In the genomic region with DNA sequence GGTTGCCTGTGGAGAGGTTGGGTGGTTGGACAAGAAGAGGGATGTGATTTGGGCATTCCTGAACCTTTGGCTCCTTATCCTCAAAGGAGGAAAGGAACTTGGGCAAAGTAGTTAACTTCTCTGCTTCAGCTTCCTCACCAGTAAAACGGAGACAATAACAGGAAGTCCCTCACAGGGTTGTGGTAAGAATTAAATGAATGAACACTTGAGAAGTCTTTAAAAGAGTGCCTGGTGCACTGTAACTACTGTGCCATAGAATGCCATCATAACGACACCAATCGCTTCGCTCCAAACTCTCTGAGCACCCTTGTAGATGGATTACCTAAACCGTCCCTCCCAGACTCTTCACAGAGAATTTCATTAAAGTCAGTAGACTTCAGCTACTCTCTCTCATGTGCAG, we compare ENCODE assay signal across 16 cellular contexts. TPM values are rescaled to one million over a fixed set of nuclear protein-coding genes. Genes with fewer than 3 reads are reported as not detected.
DNase-seq lines count a peak whose midpoint lies in the region; ATAC-seq, FAIRE-seq and TF ChIP-seq lines count a peak whose summit lies in the region.
"Had no signal": no experiment of that assay in that cellular context is flagged by ENCODE, and none has a peak within 500 bp of the region (broad histone marks: within the 10 kb centered on the region; RNA-seq: fewer than 3 reads in every experiment).

No MANE protein-coding gene starts in this region.

- in situ Hi-C loops in KBM-7 (cut with MboI; ENCODE audit: low pct_unique_long_range_greater_than_20kb, low sequenced_read_pairs) = no loop called here

- H3K36me3 Mint-ChIP-seq in astrocyte (ENCODE audit: low read depth, unreplicated experiment) = no peaks in the 10 kb centered on the region

- DNase-seq in CD1c-positive myeloid dendritic cell (ENCODE audit: extremely low spot score) (peak; percentile 5), GM18507 (ENCODE audit: extremely low spot score, insufficient read length, low read depth) (no peak), KBM-7 (peak; percentile 64), astrocyte (ENCODE audit: low read depth) (no peak), amygdala (lab: John Stamatoyannopoulos, UW) (no peak), psoas muscle (no peak), SK-N-SH (no peak)
- DNase-seq: erythroblast, hypothalamus had no signal

- no peaks in the 10 kb centered on the region for H3K79me2 ChIP-seq in astrocyte (ENCODE audit: insufficient read depth, low read length)
- H3K79me2 ChIP-seq in SK-N-SH (ENCODE audit: insufficient read depth) = no peaks in the 10 kb centered on the region
- H3K79me2 ChIP-seq: parathyroid adenoma had no signal

- H3K9ac ChIP-seq in astrocyte (ENCODE audit: low read length) (no peak overlapping the region), SK-N-SH (no peak overlapping the region)
- H3K9ac ChIP-seq: parathyroid adenoma had no signal

- no peak for TF ChIP-seq RAD21 in SK-N-SH (IDR thresholded peaks at IDR 0.05; ENCODE audit: low read length)

- H3K36me3 ChIP-seq in astrocyte (ENCODE audit: insufficient read depth, low read length) (no peaks in the 10 kb centered on the region), psoas muscle (ENCODE audit: insufficient read depth in 1 of 2, low read depth in 1 of 2) (no peaks in the 10 kb centered on the region), SK-N-SH (replicated peaks in 1 of 2; ENCODE audit: control insufficient read depth in 1 of 2, insufficient read depth in 2 of 2, low read length in 1 of 2) (peaks cover 0 to 5% of the 10 kb centered on the region in 2 experiments)

- no peaks in the 10 kb centered on the region for H3K27me3 Mint-ChIP-seq in astrocyte (ENCODE audit: low read depth, unreplicated experiment)

- H3K27ac Mint-ChIP-seq in astrocyte (ENCODE audit: unreplicated experiment) = no peak overlapping the region

- H3K4me1 ChIP-seq in astrocyte (ENCODE audit: insufficient read depth, low read length) = no peaks in the 10 kb centered on the region
- H3K4me1 ChIP-seq in psoas muscle = no peaks in the 10 kb centered on the region
- no peaks in the 10 kb centered on the region for H3K4me1 ChIP-seq in SK-N-SH (ENCODE audit: control insufficient read depth in 1 of 2, insufficient read depth in 2 of 2, low read depth in 1 of 2, low read length in 1 of 2)
- H3K4me1 ChIP-seq: parathyroid adenoma had no signal

- WGBS in psoas muscle, 3 donors = 70 to 86% (median 80%) methylated on average over 5 of the region's 5 CpGs
- WGBS in SK-N-SH (ENCODE audit: low lambda C conversion rate) = 67% methylated on average over 5 of the region's 5 CpGs

- no peaks in the 10 kb centered on the region for H3K4me1 Mint-ChIP-seq in astrocyte (ENCODE audit: low read depth, unreplicated experiment)

- POLR2A ChIA-PET in SK-N-SH (lab: Yijun Ruan, JAX) = no interaction called here

- TF ChIP-seq CTCF in astrocyte (IDR thresholded peaks at IDR 0.05; ENCODE audit: insufficient read depth, low read depth, low read length) (no peak), psoas muscle (IDR thresholded peaks at IDR 0.05) (no peak), SK-N-SH (IDR thresholded peaks at IDR 0.05) (no peak)

- H3K4me3 ChIP-seq in astrocyte (ENCODE audit: insufficient read depth, low read depth, low read length) = no peak overlapping the region
- H3K4me3 ChIP-seq in psoas muscle = no peak overlapping the region
- no peak overlapping the region for H3K4me3 ChIP-seq in SK-N-SH (ENCODE audit: low read depth in 2 of 2, low read length in 1 of 2)
- H3K4me3 ChIP-seq: lung had no signal

- intact Hi-C loops in psoas muscle (cut with DNase I) = no loop called here

- H3K9me3 Mint-ChIP-seq in astrocyte (ENCODE audit: unreplicated experiment) = no peaks in the 10 kb centered on the region

- H3K9me3 ChIP-seq in astrocyte (ENCODE audit: insufficient read depth, low read depth, low read length) (no peaks in the 10 kb centered on the region), psoas muscle (no peaks in the 10 kb centered on the region), SK-N-SH (no peaks in the 10 kb centered on the region)

- no peak overlapping the region for H2AFZ ChIP-seq in astrocyte (ENCODE audit: low read depth, low read length)
- H2AFZ ChIP-seq in SK-N-SH (ENCODE audit: low read depth) = no peak overlapping the region
- H2AFZ ChIP-seq: parathyroid adenoma had no signal

- no peaks in the 10 kb centered on the region for H3F3A ChIP-seq in SK-N-SH (replicated peaks; ENCODE audit: insufficient read depth)

- ATAC-seq in GM18909 (IDR thresholded peaks at IDR 0.05; ENCODE audit: poor library complexity, unreplicated experiment) = no peak
- no peak for ATAC-seq in psoas muscle
- ATAC-seq: Panc1 had no signal

- TF ChIP-seq EP300 in SK-N-SH (IDR thresholded peaks at IDR 0.05; ENCODE audit: borderline replicate concordance in 1 of 2, low read depth in 1 of 2, low read length in 1 of 2) = no peak

- CTCF ChIA-PET in SK-N-SH (lab: Yijun Ruan, JAX) = interaction anchor here (0.8 to 1.1 kb wide), 2 partner anchors 10 to 14 kb away, joined by 4 read pairs; no protein-coding TSS in a partner anchor

- H3K9me2 ChIP-seq in SK-N-SH = no peaks in the 10 kb centered on the region

- H3K4me3 Mint-ChIP-seq in astrocyte (ENCODE audit: unreplicated experiment) = no peak overlapping the region

- FAIRE-seq in GM18507 (lab: Jason Lieb, UNC) (peak; percentile 53), astrocyte (lab: Jason Lieb, UNC) (peak; percentile 60)
- FAIRE-seq: H54 had no signal

- H3K27ac ChIP-seq in astrocyte (ENCODE audit: low read depth, low read length) (no peak overlapping the region), psoas muscle (no peak overlapping the region), SK-N-SH (ENCODE audit: low read depth in 2 of 2, low read length in 1 of 2) (no peak overlapping the region)
- H3K27ac ChIP-seq: parathyroid adenoma had no signal

- H3K4me2 ChIP-seq in astrocyte (ENCODE audit: low read length) = no peak overlapping the region
- H3K4me2 ChIP-seq in SK-N-SH = no peak overlapping the region

- H4K20me1 ChIP-seq in astrocyte (ENCODE audit: insufficient read depth, low read length) (no peaks in the 10 kb centered on the region), SK-N-SH (ENCODE audit: insufficient read depth) (no peaks in the 10 kb centered on the region)

- H3K27me3 ChIP-seq in astrocyte (ENCODE audit: insufficient read depth, low read length) = no peaks in the 10 kb centered on the region
- H3K27me3 ChIP-seq in psoas muscle (ENCODE audit: insufficient read depth in 3 of 3, low read length in 2 of 3) = peaks cover 0 to 16% (median 0%) of the 10 kb centered on the region in 3 donors
- no peaks in the 10 kb centered on the region for H3K27me3 ChIP-seq in SK-N-SH (ENCODE audit: insufficient read depth)

TF ChIP-seq in SK-N-SH, 30 proteins besides CTCF, POLR2A, EP300 and RAD21 (continues in another document):
- no peak for TF ChIP-seq TEAD4 (IDR thresholded peaks at IDR 0.05; ENCODE audit: borderline replicate concordance, insufficient read depth)
- TF ChIP-seq TAF1 (IDR thresholded peaks at IDR 0.05; ENCODE audit: borderline replicate concordance, low read depth, low read length) = no peak
- no peak for TF ChIP-seq GATA2 (CRISPR knock-in tag; IDR thresholded peaks at IDR 0.05)
- no peak for TF ChIP-seq FOXJ3 (CRISPR knock-in tag; IDR thresholded peaks at IDR 0.05)
- TF ChIP-seq USF2 (IDR thresholded peaks at IDR 0.05; ENCODE audit: borderline replicate concordance, low read depth, low read length) = no peak
- TF ChIP-seq MXI1 (IDR thresholded peaks at IDR 0.05; ENCODE audit: low read depth, low read length) = no peak
- TF ChIP-seq NFIC (IDR thresholded peaks at IDR 0.05; ENCODE audit: borderline replicate concordance) = no peak

RNA-seq across cellular contexts. Expression of gene ZCCHC18, which starts 10.5 kb away (rescaled TPM):
- total RNA-seq in astrocyte (0.98 and 2.1 TPM in 2 replicates), psoas muscle (under 1 TPM in 2 of 4 donors, not detected in 2; 0.07 to 0.13 TPM)
- polyA plus RNA-seq in psoas muscle (under 1 TPM; 0.05 to 0.11 (median 0.08) TPM), SK-N-SH (2012; rRNA removed) (5.9 and 7.5 TPM in 2 replicates)
- polyA plus RNA-seq in SK-N-SH (2012; cell fraction: cytosol; rRNA removed) = 5.1 and 5.9 TPM in 2 replicates
- polyA plus RNA-seq in SK-N-SH (2012; cell fraction: nucleus; rRNA removed) = 19.1 and 33.9 TPM in 2 replicates
- total RNA-seq: bronchial epithelial cell, LHCN-M2 had no signal

RNA-seq across cellular contexts. Expression of gene SLC25A53, which starts 34.0 kb away (rescaled TPM):
- total RNA-seq in astrocyte (5.0 and 5.3 TPM in 2 replicates), psoas muscle (1 to 10 TPM; 4.9 to 8.3 (median 5.1) TPM)
- polyA plus RNA-seq in psoas muscle (10 to 100 TPM in 1 of 3 donors, 1 to 10 TPM in 2; 3.2 to 11.0 (median 6.5) TPM), SK-N-SH (2012; rRNA removed) (5.6 and 5.9 TPM in 2 replicates)
- polyA plus RNA-seq in SK-N-SH (2012; cell fraction: cytosol; rRNA removed) = 4.9 and 5.6 TPM in 2 replicates
- polyA plus RNA-seq in SK-N-SH (2012; cell fraction: nucleus; rRNA removed) = 4.9 and 5.2 TPM in 2 replicates

RNA-seq across cellular contexts. Expression of gene FAM199X, which starts 43.4 kb away (rescaled TPM):
- total RNA-seq in astrocyte (27.5 and 28.8 TPM in 2 replicates), psoas muscle (10 to 100 TPM; 12.0 to 17.1 (median 14.6) TPM)
- polyA plus RNA-seq in psoas muscle (10 to 100 TPM in 1 of 3 donors, 1 to 10 TPM in 2; 6.1 to 16.5 (median 7.3) TPM), SK-N-SH (2012; rRNA removed) (2.2 and 3.2 TPM in 2 replicates)
- polyA plus RNA-seq in SK-N-SH (2012; cell fraction: cytosol; rRNA removed) = 4.0 and 5.3 TPM in 2 replicates
- 2.4 and 5.2 TPM in 2 replicates for polyA plus RNA-seq in SK-N-SH (2012; cell fraction: nucleus; rRNA removed)

RNA-seq across cellular contexts. Expression of gene TMSB15C, which starts 46.8 kb away (rescaled TPM):
- total RNA-seq in astrocyte (2.3 and 2.7 TPM in 2 replicates), psoas muscle (under 1 TPM in 3 of 4 donors, not detected in 1; 0.11 to 0.17 (median 0.15) TPM)
- polyA plus RNA-seq in psoas muscle (under 1 TPM; 0.05 to 0.35 (median 0.08) TPM), SK-N-SH (2012; rRNA removed) (2.9 and 4.4 TPM in 2 replicates)
- polyA plus RNA-seq in SK-N-SH (2012; cell fraction: cytosol; rRNA removed) = 2.8 and 3.1 TPM in 2 replicates
- polyA plus RNA-seq in SK-N-SH (2012; cell fraction: nucleus; rRNA removed) = 5.2 and 8.3 TPM in 2 replicates

Comparison
In these comparisons a context has a peak if more than half of its experiments do, and no peak if none do; other contexts are left out.
1. DNase-seq: peak in CD1c-positive myeloid dendritic cell (single experiment) and KBM-7 (single experiment); none in GM18507 (single experiment), astrocyte (single experiment), amygdala (0 of 56), psoas muscle (0 of 2) and SK-N-SH (single experiment).